7 cellular contexts compared by ENCODE assay signal in genomic region chr1:38047603-38048146, GRCh38. TPM values are rescaled to one million over a fixed set of nuclear protein-coding genes. Genes with fewer than 3 reads are reported as not detected.
DNase-seq lines count a peak whose midpoint lies in the region; TF ChIP-seq lines count a peak whose summit lies in the region.

No MANE protein-coding gene starts in this region.

- DNase-seq in HAP-1 (ENCODE audit: low spot score in 2 of 2) (peak in 1 of 2 experiments; percentile 36), spleen (no peak), amniotic stem cell (lab: John Stamatoyannopoulos, UW) (no peak), HuH-7 (ENCODE audit: low spot score) (no peak), cerebellar cortex (ENCODE audit: low spot score) (no peak)
- no peak for DNase-seq in activated T-helper 1 cell treated with anti-CD3 and anti-CD28 coated beads, Interleukin-12 subunit alpha, Interleukin-12 subunit beta, Interleukin-2, Interleukin-4 antibody, amounts not matched to agents 30 ng/mL and 10 ng/mL and 1 ng/mL, durations not matched to agents 14 hours and 24 hours and 36 hours (ENCODE audit: low spot score)

- H3K4me3 ChIP-seq in HAP-1 (peak overlapping the region; percentile 50), iPS-18a (ENCODE audit: low read length) (peak overlapping the region; percentile 60), spleen (peak overlapping the region; percentile 66 to 81 (median 71))

- TF ChIP-seq POLR2A in spleen (IDR thresholded peaks at IDR 0.05), result no peak

- H3K4me1 Mint-ChIP-seq in activated T-helper 1 cell treated with anti-CD3 and anti-CD28 coated beads, Interleukin-12 subunit alpha, Interleukin-12 subunit beta, Interleukin-2, Interleukin-4 antibody, amounts not matched to agents 30 ng/mL and 10 ng/mL and 1 ng/mL, durations not matched to agents 14 hours and 24 hours and 36 hours (ENCODE audit: low read depth), result peaks cover 3% of the 10 kb centered on the region

- H3K27me3 Mint-ChIP-seq in activated T-helper 1 cell treated with anti-CD3 and anti-CD28 coated beads, Interleukin-12 subunit alpha, Interleukin-12 subunit beta, Interleukin-2, Interleukin-4 antibody, amounts not matched to agents 30 ng/mL and 10 ng/mL and 1 ng/mL, durations not matched to agents 14 hours and 24 hours and 36 hours (ENCODE audit: insufficient read depth), result peaks cover 39% of the 10 kb centered on the region

- H3K4me3 Mint-ChIP-seq in activated T-helper 1 cell treated with anti-CD3 and anti-CD28 coated beads, Interleukin-12 subunit alpha, Interleukin-12 subunit beta, Interleukin-2, Interleukin-4 antibody, amounts not matched to agents 30 ng/mL and 10 ng/mL and 1 ng/mL, durations not matched to agents 14 hours and 24 hours and 36 hours, result peak overlapping the region; percentile 84

- in situ Hi-C loops in HAP-1 (cut with MboI; ENCODE audit: low sequenced_read_pairs), result loop anchor here (25.0 kb wide), 1 partner anchor 540 kb away; no protein-coding TSS in a partner anchor

- H3K4me1 ChIP-seq in HAP-1, result no peaks in the 10 kb centered on the region; the same call in 1 of the 2 replicates
- peaks cover 3% of the 10 kb centered on the region for H3K4me1 ChIP-seq in iPS-18a (ENCODE audit: control insufficient read depth, low read depth, low read length)
- peaks cover 16 to 42% (median 30%) of the 10 kb centered on the region in 6 donors for H3K4me1 ChIP-seq in spleen

- H3K27me3 ChIP-seq in HAP-1 (ENCODE audit: low read depth), result peaks cover 3% of the 10 kb centered on the region; the same call in 1 of the 2 replicates
- peaks cover 56% of the 10 kb centered on the region for H3K27me3 ChIP-seq in iPS-18a (ENCODE audit: control insufficient read depth, insufficient read depth, low read length)
- H3K27me3 ChIP-seq in spleen (replicated peaks in 1 of 7), result peaks cover 6 to 66% (median 54%) of the 10 kb centered on the region in 7 donors

- H3K9me3 ChIP-seq in HAP-1 (no peaks in the 10 kb centered on the region), iPS-18a (ENCODE audit: control insufficient read depth, low read depth, low read length) (no peaks in the 10 kb centered on the region), spleen (no peaks in the 10 kb centered on the region)

- H3K36me3 Mint-ChIP-seq in activated T-helper 1 cell treated with anti-CD3 and anti-CD28 coated beads, Interleukin-12 subunit alpha, Interleukin-12 subunit beta, Interleukin-2, Interleukin-4 antibody, amounts not matched to agents 30 ng/mL and 10 ng/mL and 1 ng/mL, durations not matched to agents 14 hours and 24 hours and 36 hours (ENCODE audit: low read depth), result no peaks in the 10 kb centered on the region

- no peak overlapping the region for H3K27ac Mint-ChIP-seq in activated T-helper 1 cell treated with anti-CD3 and anti-CD28 coated beads, Interleukin-12 subunit alpha, Interleukin-12 subunit beta, Interleukin-2, Interleukin-4 antibody, amounts not matched to agents 30 ng/mL and 10 ng/mL and 1 ng/mL, durations not matched to agents 14 hours and 24 hours and 36 hours

- no peaks in the 10 kb centered on the region for H3K9me3 Mint-ChIP-seq in activated T-helper 1 cell treated with anti-CD3 and anti-CD28 coated beads, Interleukin-12 subunit alpha, Interleukin-12 subunit beta, Interleukin-2, Interleukin-4 antibody, amounts not matched to agents 30 ng/mL and 10 ng/mL and 1 ng/mL, durations not matched to agents 14 hours and 24 hours and 36 hours

- intact Hi-C loops in activated T-helper 1 cell treated with anti-CD3 and anti-CD28 coated beads, Interleukin-12 subunit alpha, Interleukin-12 subunit beta, Interleukin-2, Interleukin-4 antibody, amounts not matched to agents 30 ng/mL and 10 ng/mL and 1 ng/mL, durations not matched to agents 14 hours and 24 hours and 36 hours (cut with micrococcal nuclease), result loop anchor here (1.0 kb wide), 1 partner anchor 19 kb away; no protein-coding TSS in a partner anchor
- intact Hi-C loops in spleen (cut with DNase I; ENCODE audit: low total_unique reads), result no loop called here

- TF ChIP-seq CTCF in spleen (IDR thresholded peaks at IDR 0.05 in 8 of 11, conservative IDR thresholded peaks at IDR 0.05 in 3 of 11), result no peak

- peak overlapping the region; percentile 7 for H3K9ac ChIP-seq in iPS-18a (ENCODE audit: low read length)

- H3K36me3 ChIP-seq in HAP-1 (replicated peaks) (no peaks in the 10 kb centered on the region), iPS-18a (ENCODE audit: control insufficient read depth, low read depth, low read length) (no peaks in the 10 kb centered on the region), spleen (no peaks in the 10 kb centered on the region)

- 16 to 42% (median 27%) methylated on average over 17 to 34 of the region's 34 CpGs for WGBS in spleen, 5 donors

- H3K27ac ChIP-seq in iPS-18a (ENCODE audit: low read length) (no peak overlapping the region), spleen (peak overlapping the region in 1 of 8 donors; percentile 30)

RNA-seq across cellular contexts. Expression of gene POU3F1, which starts 1.1 kb away (rescaled TPM):
- total RNA-seq in activated T-helper 1 cell treated with anti-CD3 and anti-CD28 coated beads, Interleukin-12 subunit alpha, Interleukin-12 subunit beta, Interleukin-2, Interleukin-4 antibody, amounts not matched to agents 30 ng/mL and 10 ng/mL and 1 ng/mL, durations not matched to agents 14 hours and 24 hours and 36 hours, result 1.5 and 1.8 TPM in 2 replicates
- total RNA-seq in spleen, result under 1 TPM in 4 of 7 donors, not detected in 3; 0.17 to 0.60 (median 0.30) TPM
- under 1 TPM; 0.07 to 0.38 (median 0.08) TPM for polyA plus RNA-seq in spleen

RNA-seq across cellular contexts. Expression of gene UTP11, which starts 35.1 kb away (rescaled TPM):
- total RNA-seq in activated T-helper 1 cell treated with anti-CD3 and anti-CD28 coated beads, Interleukin-12 subunit alpha, Interleukin-12 subunit beta, Interleukin-2, Interleukin-4 antibody, amounts not matched to agents 30 ng/mL and 10 ng/mL and 1 ng/mL, durations not matched to agents 14 hours and 24 hours and 36 hours, result 106 and 108 TPM in 2 replicates
- 10 to 100 TPM; 19.2 to 51.4 (median 23.7) TPM for total RNA-seq in spleen
- 10 to 100 TPM; 12.5 to 21.0 (median 20.6) TPM for polyA plus RNA-seq in spleen

RNA-seq across cellular contexts. Expression of gene FHL3, which starts 42.4 kb away (rescaled TPM):
- 32.5 and 35.7 TPM in 2 replicates for total RNA-seq in activated T-helper 1 cell treated with anti-CD3 and anti-CD28 coated beads, Interleukin-12 subunit alpha, Interleukin-12 subunit beta, Interleukin-2, Interleukin-4 antibody, amounts not matched to agents 30 ng/mL and 10 ng/mL and 1 ng/mL, durations not matched to agents 14 hours and 24 hours and 36 hours
- total RNA-seq in spleen, result 10 to 100 TPM; 13.0 to 39.9 (median 19.5) TPM
- 10 to 100 TPM in 1 of 3 donors, 1 to 10 TPM in 2; 8.6 to 14.0 (median 9.3) TPM for polyA plus RNA-seq in spleen

RNA-seq across cellular contexts. Expression of gene SF3A3, which starts 57.9 kb away (rescaled TPM):
- 136 and 138 TPM in 2 replicates for total RNA-seq in activated T-helper 1 cell treated with anti-CD3 and anti-CD28 coated beads, Interleukin-12 subunit alpha, Interleukin-12 subunit beta, Interleukin-2, Interleukin-4 antibody, amounts not matched to agents 30 ng/mL and 10 ng/mL and 1 ng/mL, durations not matched to agents 14 hours and 24 hours and 36 hours
- total RNA-seq in spleen, result 10 to 100 TPM; 44.5 to 64.3 (median 53.6) TPM
- 10 to 100 TPM; 19.7 to 24.9 (median 22.1) TPM for polyA plus RNA-seq in spleen
